Comparison of ENCODE assay signal across 14 cellular contexts in the genomic region with DNA sequence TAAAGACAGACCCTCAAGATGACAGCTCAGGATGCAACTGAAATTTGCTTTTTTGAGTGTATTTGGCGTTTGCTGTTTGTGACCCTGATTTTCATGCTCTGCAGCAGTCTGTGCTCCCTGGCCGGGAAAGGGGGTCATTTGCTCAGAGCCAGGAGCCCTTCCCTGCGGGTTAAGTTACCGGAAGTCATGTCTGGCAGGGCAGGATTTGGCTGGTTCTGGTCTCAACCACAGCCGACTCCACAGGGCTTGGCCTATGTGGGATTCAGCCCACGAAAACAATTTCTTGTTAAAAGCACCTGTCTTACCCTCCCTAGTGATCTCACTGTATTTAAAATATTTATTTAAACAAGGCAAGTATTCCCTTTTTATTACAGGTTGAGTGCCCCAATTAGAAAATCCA. TPM values are rescaled to one million over a fixed set of nuclear protein-coding genes. Genes with fewer than 3 reads are reported as not detected.
"Had no signal": no experiment of that assay in that cellular context is flagged by ENCODE, and none has a peak within 500 bp of the region (broad histone marks: within the 10 kb centered on the region; RNA-seq: fewer than 3 reads in every experiment).

No MANE protein-coding gene starts in this region.

- H3K9me3 ChIP-seq: heart left ventricle, left lung, testis had no signal

- H3K27ac ChIP-seq: coronary artery, foreskin keratinocyte, heart left ventricle, left lung, testis had no signal

- DNase-seq: activated CD4-positive, alpha-beta T cell treated with anti-CD3 and anti-CD28 coated beads for 48 hours; activated CD8-positive, alpha-beta memory T cell treated with anti-CD3 and anti-CD28 coated beads for 24 hours; activated naive CD4-positive, alpha-beta T cell treated with anti-CD3 and anti-CD28 coated beads, Interleukin-2, amount 10 ng/mL, durations not matched to agents 7 days and 5 days; caudate nucleus; effector CD4-positive, alpha-beta T cell; foreskin keratinocyte; heart left ventricle; islet precursor cell; mesenchymal stem cell; stimulated activated CD4-positive, alpha-beta T cell treated with anti-CD3 and anti-CD28 coated beads, Interleukin-4, amount 100 ng/mL, for 1 hour; testis had no signal

- H3K4me1 ChIP-seq: foreskin keratinocyte had no signal

- FAIRE-seq: endothelial cell of umbilical vein had no signal

- H3K4me3 ChIP-seq: coronary artery, heart left ventricle, left lung, testis had no signal

- H3K27me3 ChIP-seq: heart left ventricle, left lung, testis had no signal

- H3K36me3 ChIP-seq: left lung had no signal

RNA-seq across cellular contexts. Expression of a gene that starts 22.6 kb away (rescaled TPM):
- total RNA-seq: foreskin keratinocyte had no signal
